In the genomic region with DNA sequence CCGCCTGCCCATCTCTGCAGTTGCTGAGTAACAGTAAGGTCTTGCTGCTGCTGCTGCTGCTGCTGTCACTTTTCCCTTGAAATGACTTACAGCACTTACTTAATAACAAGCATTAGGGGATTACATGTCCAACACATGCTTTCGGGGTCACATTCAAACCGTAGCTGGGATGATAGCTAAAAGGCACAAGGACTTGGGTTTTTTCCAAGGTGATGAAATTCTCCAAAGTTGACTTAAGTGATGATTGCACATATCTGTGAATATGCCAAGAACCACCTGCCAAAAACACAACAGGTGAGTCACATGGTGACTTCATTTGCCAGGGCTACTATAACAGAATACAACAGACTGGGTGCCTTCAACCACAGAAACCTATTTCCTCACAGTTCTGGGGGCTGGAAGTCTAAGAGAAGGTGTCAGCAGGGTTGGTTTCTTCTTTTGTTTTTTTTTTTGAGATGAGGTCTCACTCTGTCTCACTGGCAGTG, we compare ENCODE assay signal across 9 cellular contexts.
A peak's percentile ranks its signal among the peaks of the same experiment; 100 is the strongest.
DNase-seq lines count a peak whose midpoint lies in the region; ATAC-seq and TF ChIP-seq lines count a peak whose summit lies in the region.
"Had no signal": no experiment of that assay in that cellular context is flagged by ENCODE, and none has a peak within 500 bp of the region (broad histone marks: within the 10 kb centered on the region; RNA-seq: fewer than 3 reads in every experiment).

No MANE protein-coding gene starts in this region.

- 89 to 96% methylated on average over 3 of the region's 3 CpGs for WGBS in aorta, 2 donors

- H3K27me3 ChIP-seq in aorta (ENCODE audit: control insufficient read depth in 1 of 2, insufficient read depth in 2 of 2, low read length in 1 of 2): no peaks in the 10 kb centered on the region

- peaks cover 11% of the 10 kb centered on the region for H3K27me3 Mint-ChIP-seq in HFFc6 (ENCODE audit: insufficient read depth)

- H3K4me1 ChIP-seq in aorta (ENCODE audit: control insufficient read depth in 1 of 2, insufficient read depth in 2 of 2, low read length in 2 of 2): no peaks in the 10 kb centered on the region

- ATAC-seq in left lobe of liver (peak; percentile 89), HG02973 (IDR thresholded peaks at IDR 0.05; ENCODE audit: unreplicated experiment) (no peak), aorta (ENCODE audit: low FRiP score) (no peak), HG03159 (IDR thresholded peaks at IDR 0.05; ENCODE audit: unreplicated experiment) (no peak)

- TF ChIP-seq CTCF in C4-2B (conservative IDR thresholded peaks at IDR 0.05) (no peak), HFFc6 (IDR thresholded peaks at IDR 0.05) (no peak)

- H3K4me1 Mint-ChIP-seq in HFFc6 (ENCODE audit: low read depth): peaks cover 23% of the 10 kb centered on the region

- H3K4me3 Mint-ChIP-seq in HFFc6: no peak overlapping the region

- no peaks in the 10 kb centered on the region for H3K36me3 ChIP-seq in aorta (ENCODE audit: control insufficient read depth in 1 of 2, insufficient read depth in 2 of 2, low read length in 1 of 2)

- no peak overlapping the region for H3K4me3 ChIP-seq in aorta (ENCODE audit: low read length in 2 of 2)

- DNase-seq in LHCN-M2 (ENCODE audit: low read depth) (peak; percentile 61), left lobe of liver (ENCODE audit: low spot score) (peak; percentile 64), aorta (no peak), HFFc6 (no peak)
- DNase-seq in activated naive CD4-positive, alpha-beta T cell treated with anti-CD3 and anti-CD28 coated beads, Interleukin-2, amount 50 U/mL, for 16 hours: peak; percentile 36
- DNase-seq: NCI-H2081 treated with DMSO at 0.1 percent for 48 hours had no signal

- intact Hi-C loops in aorta (cut with DNase I): loop anchor here in 1 of 2 donors (10.0 kb wide), 1 partner anchor 178 kb away; no protein-coding TSS in a partner anchor

- H3K9me3 Mint-ChIP-seq in HFFc6: no peaks in the 10 kb centered on the region

- no peaks in the 10 kb centered on the region for H3K9me3 ChIP-seq in aorta (ENCODE audit: control insufficient read depth, low read length)

- H3K36me3 Mint-ChIP-seq in HFFc6 (ENCODE audit: low read depth): no peaks in the 10 kb centered on the region

- peak overlapping the region; percentile 13; the same call in 1 of the 2 replicates for H3K27ac ChIP-seq in C4-2B
- H3K27ac ChIP-seq in aorta (ENCODE audit: low read depth in 1 of 2, low read length in 2 of 2): no peak overlapping the region

- no peak overlapping the region for H3K27ac Mint-ChIP-seq in HFFc6

Comparison
In these comparisons a context has a peak if more than half of its experiments do, and no peak if none do; other contexts are left out.
1. DNase-seq: peak in LHCN-M2 (single experiment), activated naive CD4-positive, alpha-beta T cell treated with anti-CD3 and anti-CD28 coated beads, Interleukin-2, amount 50 U/mL, for 16 hours (single experiment) and left lobe of liver (single experiment); none in aorta (0 of 2) and HFFc6 (single experiment).